ENCODE assay signal across 10 cellular contexts in the genomic region with DNA sequence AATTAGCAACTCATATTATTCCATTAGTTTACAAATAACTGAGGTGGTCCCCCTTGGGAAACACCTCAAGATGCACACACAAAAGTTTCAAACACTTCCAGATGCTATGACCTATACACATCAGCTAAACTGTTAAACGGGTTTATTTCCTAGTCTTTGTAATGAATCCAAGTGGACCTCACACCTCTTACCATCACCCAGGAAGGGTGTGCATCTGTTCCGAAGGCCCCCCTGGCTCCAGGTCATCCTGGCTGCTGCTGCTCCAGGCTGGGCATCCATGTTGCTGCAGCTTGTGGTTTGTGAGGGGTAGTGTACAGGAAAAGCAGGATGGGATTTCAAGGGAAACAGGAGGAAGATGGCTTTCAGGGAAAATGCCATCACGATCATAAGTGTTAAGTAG. TPM values are rescaled to one million over a fixed set of nuclear protein-coding genes. Genes with fewer than 3 reads are reported as not detected.
DNase-seq lines count a peak whose midpoint lies in the region; ATAC-seq, FAIRE-seq and TF ChIP-seq lines count a peak whose summit lies in the region.
"Had no signal": no experiment of that assay in that cellular context is flagged by ENCODE, and none has a peak within 500 bp of the region (broad histone marks: within the 10 kb centered on the region; RNA-seq: fewer than 3 reads in every experiment).

No MANE protein-coding gene starts in this region.

- no peak overlapping the region for H3K4me3 ChIP-seq in OCI-LY7 (ENCODE audit: low read depth, low read length, poor library complexity, severe bottlenecking)
- H3K4me3 ChIP-seq in H1 (ENCODE audit: extremely low read depth in 1 of 4, insufficient read depth in 2 of 4, low read depth in 3 of 4, low read length in 4 of 4), result peak overlapping the region in 1 of 4 experiments; percentile 25; a peak in 1 of 8 replicates
- peak overlapping the region; percentile 42 for H3K4me3 ChIP-seq in skeletal muscle satellite cell (ENCODE audit: low read length)
- H3K4me3 ChIP-seq in transverse colon, result no peak overlapping the region

- H2AFZ ChIP-seq in OCI-LY7 (ENCODE audit: low read length), result no peak overlapping the region
- H2AFZ ChIP-seq in H1 (ENCODE audit: low read length), result no peak overlapping the region

- CTCF ChIA-PET in OCI-LY7 (lab: Charles Lee; ENCODE audit: unreplicated experiment) (no interaction called here), H1 (lab: Charles Lee; ENCODE audit: partially characterized antibody) (no interaction called here)

- H3K36me3 ChIP-seq in OCI-LY7 (ENCODE audit: insufficient read depth, low read length), result peaks cover 99% of the 10 kb centered on the region
- peaks cover 27 to 95% (median 67%) of the 10 kb centered on the region in 4 experiments for H3K36me3 ChIP-seq in H1 (ENCODE audit: control insufficient read depth in 2 of 4, insufficient read depth in 4 of 4, low read length in 3 of 4)
- peaks cover 75% of the 10 kb centered on the region for H3K36me3 ChIP-seq in skeletal muscle satellite cell (ENCODE audit: insufficient read depth, low read length)
- H3K36me3 ChIP-seq in transverse colon, result peaks cover 0 to 43% (median 19%) of the 10 kb centered on the region in 4 donors

- H3K56ac ChIP-seq in H1 (replicated peaks; ENCODE audit: insufficient read length, low read depth, low read length), result no peak overlapping the region

- peak in 1 of 2 experiments; percentile 59; a peak in 1 of 3 replicates for TF ChIP-seq POLR2A in H1 (IDR thresholded peaks at IDR 0.05; ENCODE audit: control extremely low read depth in 1 of 2, low read depth in 2 of 2, low read length in 2 of 2)
- no peak for TF ChIP-seq POLR2A in transverse colon (IDR thresholded peaks at IDR 0.05)

- H3K27ac ChIP-seq in OCI-LY7 (ENCODE audit: low read depth, low read length, poor library complexity, severe bottlenecking), result no peak overlapping the region
- H3K27ac ChIP-seq in H1 (ENCODE audit: low read depth, low read length), result no peak overlapping the region
- H3K27ac ChIP-seq in transverse colon, result no peak overlapping the region

- no peak overlapping the region for H4K91ac ChIP-seq in H1 (replicated peaks; ENCODE audit: insufficient read length, low read length)

- intact Hi-C loops in activated CD4-positive, alpha-beta T cell treated with anti-CD3 and anti-CD28 coated beads, Interleukin-2, amount 10 ng/mL, durations not matched to agents 24 days and 14 days (cut with micrococcal nuclease), result loop anchor here (5.0 to 10.0 kb wide), 4 partner anchors 45 to 1292 kb away; partner anchors contain the start of genes ANG and RNASE4
- intact Hi-C loops in OCI-LY7 (cut with micrococcal nuclease; ENCODE audit: unreplicated experiment) (no loop called here), transverse colon (cut with DNase I; ENCODE audit: low total_unique reads) (no loop called here), left ventricle myocardium superior (cut with micrococcal nuclease) (loop anchor here (10.0 kb wide), 1 partner anchor 48 kb away; no protein-coding TSS in a partner anchor)

- H3K4me3 Mint-ChIP-seq in activated CD4-positive, alpha-beta T cell treated with anti-CD3 and anti-CD28 coated beads, Interleukin-2, amount 10 ng/mL, durations not matched to agents 24 days and 14 days, result peak overlapping the region; percentile 92

- no peak overlapping the region for H3K18ac ChIP-seq in H1 (ENCODE audit: extremely low read depth, low read length)

- H3K9me3 ChIP-seq in OCI-LY7 (ENCODE audit: low read length) (no peaks in the 10 kb centered on the region), H1 (ENCODE audit: insufficient read depth in 2 of 2, low read depth in 1 of 2, low read length in 1 of 2) (no peaks in the 10 kb centered on the region), skeletal muscle satellite cell (replicated peaks; ENCODE audit: low read length) (no peaks in the 10 kb centered on the region), transverse colon (no peaks in the 10 kb centered on the region)

- no peak overlapping the region for H2BK12ac ChIP-seq in H1 (ENCODE audit: low read depth, low read length)

- H3K4ac ChIP-seq in H1 (replicated peaks; ENCODE audit: insufficient read length, low read depth, low read length), result no peak overlapping the region

- H2AK5ac ChIP-seq in H1 (ENCODE audit: low read depth, low read length), result no peak overlapping the region

- peak overlapping the region; percentile 38 for H3K4me2 ChIP-seq in OCI-LY7 (ENCODE audit: low read length)
- peak overlapping the region; percentile 7 to 49; a peak in 3 of 4 replicates for H3K4me2 ChIP-seq in H1 (ENCODE audit: insufficient read depth in 1 of 2, low read depth in 2 of 2, low read length in 2 of 2)
- H3K4me2 ChIP-seq in skeletal muscle satellite cell (ENCODE audit: low read length), result peak overlapping the region; percentile 37

- H4K20me1 ChIP-seq in OCI-LY7 (ENCODE audit: insufficient read depth, low read length) (peaks cover 80% of the 10 kb centered on the region), H1 (replicated peaks in 1 of 2; ENCODE audit: control insufficient read depth in 1 of 2, insufficient read depth in 2 of 2, low read length in 2 of 2) (peaks cover 49 to 74% of the 10 kb centered on the region in 2 experiments)

- H3K9me2 ChIP-seq in OCI-LY7 (ENCODE audit: insufficient read depth, low read length), result no peaks in the 10 kb centered on the region

- H2BK120ac ChIP-seq in H1 (replicated peaks; ENCODE audit: low read depth, low read length), result no peak overlapping the region

- no peak overlapping the region; the same call in 1 of the 2 replicates for H4K8ac ChIP-seq in H1 (ENCODE audit: extremely low read depth, insufficient read depth, low read length)

- H2BK20ac ChIP-seq in H1 (ENCODE audit: low read length), result no peak overlapping the region

- no peak for FAIRE-seq in H1 (lab: Jason Lieb, UNC)

- no peaks in the 10 kb centered on the region for H3K9me3 Mint-ChIP-seq in activated CD4-positive, alpha-beta T cell treated with anti-CD3 and anti-CD28 coated beads, Interleukin-2, amount 10 ng/mL, durations not matched to agents 24 days and 14 days

- peak overlapping the region; percentile 97 for H3K27ac Mint-ChIP-seq in activated CD4-positive, alpha-beta T cell treated with anti-CD3 and anti-CD28 coated beads, Interleukin-2, amount 10 ng/mL, durations not matched to agents 24 days and 14 days

- no peak overlapping the region for H3K23ac ChIP-seq in H1 (ENCODE audit: insufficient read length)

- H3K4me1 Mint-ChIP-seq in activated CD4-positive, alpha-beta T cell treated with anti-CD3 and anti-CD28 coated beads, Interleukin-2, amount 10 ng/mL, durations not matched to agents 24 days and 14 days, result peaks cover 67% of the 10 kb centered on the region

- H4K5ac ChIP-seq in H1 (ENCODE audit: insufficient read length, low read depth, low read length), result no peak overlapping the region

- DNase-seq in activated CD4-positive, alpha-beta T cell treated with anti-CD3 and anti-CD28 coated beads, Interleukin-2, amount 10 ng/mL, durations not matched to agents 24 days and 14 days, result no peak
- DNase-seq in activated CD4-positive, alpha-beta T cell treated with anti-CD3 and anti-CD28 coated beads for 1 hour, result no peak
- DNase-seq in OCI-LY7 (ENCODE audit: low spot score) (no peak), H1 (ENCODE audit: low read depth in 1 of 2, low spot score in 2 of 2) (peak in 1 of 2 experiments; percentile 28), transverse colon (no peak), left ventricle myocardium superior (no peak)
- DNase-seq in activated CD8-positive, alpha-beta memory T cell treated with anti-CD3 and anti-CD28 coated beads for 24 hours, result no peak
- DNase-seq: NCI-H526 treated with DMSO at 0.1 percent for 48 hours had no signal

- no peaks in the 10 kb centered on the region for H3K79me1 ChIP-seq in H1 (ENCODE audit: low read depth, low read length)

- TF ChIP-seq RAD21 in H1 (IDR thresholded peaks at IDR 0.05 in 1 of 2, conservative IDR thresholded peaks at IDR 0.05 in 1 of 2; ENCODE audit: low read depth in 2 of 2, low read length in 2 of 2), result no peak

- BruUV-seq in OCI-LY7 (replicated peaks; lab: Mats Ljungman, UMichigan), result TSS peak; percentile 1

- no peak for TF ChIP-seq EP300 in H1 (IDR thresholded peaks at IDR 0.05; ENCODE audit: borderline replicate concordance in 1 of 2, low read depth in 2 of 2, low read length in 2 of 2)
- no peak for TF ChIP-seq EP300 in transverse colon (IDR thresholded peaks at IDR 0.05; ENCODE audit: low read depth)

- H3K23me2 ChIP-seq in H1 (ENCODE audit: low read depth, low read length), result no peaks in the 10 kb centered on the region; the same call in 1 of the 2 replicates

- H3K79me2 ChIP-seq in OCI-LY7 (ENCODE audit: insufficient read depth, low read depth, low read length) (peaks cover 100% of the 10 kb centered on the region), H1 (ENCODE audit: control insufficient read depth in 1 of 2, insufficient read depth in 2 of 2, low read length in 2 of 2) (peaks cover 81 to 99% of the 10 kb centered on the region in 2 experiments)

- no peaks in the 10 kb centered on the region for H3K27me3 ChIP-seq in H1 (replicated peaks in 1 of 4; ENCODE audit: control insufficient read depth in 3 of 4, extremely low read depth in 1 of 4, insufficient read depth in 3 of 4, low read length in 3 of 4)
- H3K27me3 ChIP-seq in skeletal muscle satellite cell (ENCODE audit: control insufficient read depth, insufficient read depth, low read length), result no peaks in the 10 kb centered on the region
- H3K27me3 ChIP-seq in transverse colon, result no peaks in the 10 kb centered on the region

- POLR2A ChIA-PET in OCI-LY7 (lab: Charles Lee), result interaction anchor here (0.7 kb wide), 1 partner anchor 180 kb away, joined by 3 read pairs; no protein-coding TSS in a partner anchor
- POLR2A ChIA-PET in H1 (lab: Charles Lee; ENCODE audit: partially characterized antibody), result interaction anchor here (0.8 to 17.3 kb wide), 16 partner anchors 12 to 85 kb away, joined by 3 to 836 read pairs (median 5); partner anchors contain the start of gene RPGRIP1

- no peaks in the 10 kb centered on the region for H3K27me3 Mint-ChIP-seq in activated CD4-positive, alpha-beta T cell treated with anti-CD3 and anti-CD28 coated beads, Interleukin-2, amount 10 ng/mL, durations not matched to agents 24 days and 14 days

- H3K36me3 Mint-ChIP-seq in activated CD4-positive, alpha-beta T cell treated with anti-CD3 and anti-CD28 coated beads, Interleukin-2, amount 10 ng/mL, durations not matched to agents 24 days and 14 days (ENCODE audit: low read depth), result peaks cover 81% of the 10 kb centered on the region

- H3K9ac ChIP-seq in H1 (replicated peaks in 1 of 4; ENCODE audit: extremely low read depth in 1 of 4, low read depth in 3 of 4, low read length in 3 of 4), result peak overlapping the region in 1 of 4 experiments; percentile 56; a peak in 4 of 7 replicates
- no peak overlapping the region for H3K9ac ChIP-seq in skeletal muscle satellite cell (ENCODE audit: low read depth, low read length)

- in situ Hi-C loops in transverse colon (cut with MboI; ENCODE audit: low pct_ligation_motif_present in 1 of 4, low pct_unique_long_range_greater_than_20kb in 1 of 4, low sequenced_read_pairs in 3 of 4), result no loop called here

- ATAC-seq in left ventricle myocardium superior, result no peak

- WGBS in H1 (ENCODE audit: extremely low coverage in 1 of 2, insufficient coverage in 1 of 2, insufficient read length in 1 of 2, insufficient replicate concordance in 2 of 2, low coverage in 1 of 2, low lambda C conversion rate in 2 of 2, missing lambda C conversion rate in 1 of 2), 2 experiments, result 90% methylated on average over 3 of the region's 3 CpGs; no CpG with 5 or more reads in 1 of the 2 experiments
- 60 to 71% methylated on average over 2 to 3 of the region's 3 CpGs for WGBS in transverse colon (ENCODE audit: low coverage in 1 of 2), 2 donors

- TF ChIP-seq CTCF in OCI-LY7 (conservative IDR thresholded peaks at IDR 0.05; ENCODE audit: low read length) (no peak), H1 (IDR thresholded peaks at IDR 0.05; ENCODE audit: control extremely low read depth in 1 of 3, insufficient read depth in 1 of 3, low read depth in 1 of 3, low read length in 3 of 3) (no peak), transverse colon (IDR thresholded peaks at IDR 0.05) (no peak)

- no peak overlapping the region for H2BK15ac ChIP-seq in H1 (ENCODE audit: low read length)

- H3K14ac ChIP-seq in H1 (ENCODE audit: insufficient read length), result no peak overlapping the region

- H3K4me1 ChIP-seq in OCI-LY7 (ENCODE audit: insufficient read depth, low read length, poor library complexity, severe bottlenecking) (peaks cover 64% of the 10 kb centered on the region), H1 (replicated peaks in 1 of 4; ENCODE audit: control insufficient read depth in 3 of 4, insufficient read depth in 4 of 4, low read length in 3 of 4) (peaks cover 3 to 10% (median 5%) of the 10 kb centered on the region in 4 experiments; a peak in 5 of 7 replicates), skeletal muscle satellite cell (ENCODE audit: control insufficient read depth, insufficient read depth, low read length) (peaks cover 59% of the 10 kb centered on the region), transverse colon (peaks cover 48 to 90% (median 63%) of the 10 kb centered on the region in 4 donors)

- H2BK5ac ChIP-seq in H1 (ENCODE audit: low read depth, low read length), result no peak overlapping the region

RNA-seq across cellular contexts. Expression of gene HNRNPC, which starts 6.8 kb away (rescaled TPM):
- 1,009 and 1,054 TPM in 2 replicates for total RNA-seq in activated CD4-positive, alpha-beta T cell treated with anti-CD3 and anti-CD28 coated beads, Interleukin-2, amount 10 ng/mL, durations not matched to agents 24 days and 14 days
- total RNA-seq in OCI-LY7 (2014; rRNA removed; shearing (Covaris generic)), result 887 and 1,000 TPM in 2 replicates
- total RNA-seq in OCI-LY7 (2022) (897 and 969 TPM in 2 replicates), transverse colon (100 to 1,000 TPM; 192 to 343 (median 212) TPM), left ventricle myocardium superior (267 TPM)
- 1,203 and 1,207 TPM in 2 replicates for total RNA-seq in H1 (2021; fragmentation: NEBNext Ultra II Directional; extraction: Animal tissue kit (Norgen Biotek cat#: 25700))
- 517 and 781 TPM in 2 replicates for polyA plus RNA-seq in H1 (2011; rRNA removed)
- polyA plus RNA-seq in H1 (2011; cell fraction: cytosol; rRNA removed), result 991 TPM
- 525 TPM for polyA plus RNA-seq in H1 (2011; cell fraction: nucleus; rRNA removed)
- 1,009 to 1,132 TPM (median 1,111 TPM) in 4 replicates for polyA plus RNA-seq in H1 (2012, experiment 1 of 2)
- polyA plus RNA-seq in H1 (2012, experiment 2 of 2), result 778 TPM
- 1,012 TPM for polyA plus RNA-seq in H1 (2013, experiment 1 of 2)
- polyA plus RNA-seq in H1 (2013, experiment 2 of 2), result 1,024 TPM
- polyA minus RNA-seq in H1 (2011; rRNA and poly(A)+ RNA removed), result 1,077 and 1,234 TPM in 2 replicates
- polyA minus RNA-seq in H1 (2011; cell fraction: cytosol; rRNA and poly(A)+ RNA removed), result 399 TPM
- 779 TPM for polyA minus RNA-seq in H1 (2011; cell fraction: nucleus; rRNA and poly(A)+ RNA removed)
- total RNA-seq in skeletal muscle satellite cell (2012; rRNA removed), result 634 and 718 TPM in 2 replicates

RNA-seq across cellular contexts. Expression of gene RPGRIP1, which starts 17.5 kb away (rescaled TPM):
- total RNA-seq in activated CD4-positive, alpha-beta T cell treated with anti-CD3 and anti-CD28 coated beads, Interleukin-2, amount 10 ng/mL, durations not matched to agents 24 days and 14 days, result not detected in 2 replicates
- total RNA-seq in OCI-LY7 (2014; rRNA removed; shearing (Covaris generic)), result 0.13 TPM in 1 of 2 replicates, not detected in the other
- total RNA-seq in OCI-LY7 (2022), result 0.39 and 0.51 TPM in 2 replicates
- total RNA-seq in H1 (2021; fragmentation: NEBNext Ultra II Directional; extraction: Animal tissue kit (Norgen Biotek cat#: 25700)), result 0.63 and 0.65 TPM in 2 replicates
- 0.35 and 0.36 TPM in 2 replicates for polyA plus RNA-seq in H1 (2011; rRNA removed)
- polyA plus RNA-seq in H1 (2011; cell fraction: cytosol; rRNA removed), result 0.72 TPM
- 2.9 TPM for polyA plus RNA-seq in H1 (2011; cell fraction: nucleus; rRNA removed)
- polyA plus RNA-seq in H1 (2012, experiment 1 of 2), result 0.42 to 1.3 TPM (median 0.80 TPM) in 4 replicates
- polyA plus RNA-seq in H1 (2012, experiment 2 of 2), result not detected
- polyA plus RNA-seq in H1 (2013, experiment 1 of 2), result 0.41 TPM
- polyA plus RNA-seq in H1 (2013, experiment 2 of 2), result 0.57 TPM
- 0.39 and 0.73 TPM in 2 replicates for polyA minus RNA-seq in H1 (2011; rRNA and poly(A)+ RNA removed)
- 0.66 TPM for polyA minus RNA-seq in H1 (2011; cell fraction: cytosol; rRNA and poly(A)+ RNA removed)
- polyA minus RNA-seq in H1 (2011; cell fraction: nucleus; rRNA and poly(A)+ RNA removed), result 1.4 TPM
- not detected in 2 replicates for total RNA-seq in skeletal muscle satellite cell (2012; rRNA removed)
- total RNA-seq in transverse colon, result under 1 TPM in 2 of 4 donors, not detected in 2; 0.27 to 0.48 TPM
- total RNA-seq in left ventricle myocardium superior, result 0.52 TPM
- total RNA-seq: myocyte had no signal

Comparison
In these comparisons a context has a peak if more than half of its experiments do, and no peak if none do; other contexts are left out.
1. intact Hi-C loops: an anchor here in activated CD4-positive, alpha-beta T cell treated with anti-CD3 and anti-CD28 coated beads, Interleukin-2, amount 10 ng/mL, durations not matched to agents 24 days and 14 days (5.0 to 10.0 kb wide) and left ventricle myocardium superior (10.0 kb wide); none called in OCI-LY7 and transverse colon.